20 cellular contexts compared by ENCODE assay signal in genomic region chr5:92424785-92425426, GRCh38.
DNase-seq lines count a peak whose midpoint lies in the region; ATAC-seq, FAIRE-seq and TF ChIP-seq lines count a peak whose summit lies in the region.
"Had no signal": no experiment of that assay in that cellular context is flagged by ENCODE, and none has a peak within 500 bp of the region (broad histone marks: within the 10 kb centered on the region; RNA-seq: fewer than 3 reads in every experiment).

No MANE protein-coding gene starts in this region.

- 79% methylated on average over 1 of the region's 1 CpG for WGBS in A549 (ENCODE audit: missing lambda C conversion rate)

- no peak for TF ChIP-seq CTCF in A549 (IDR thresholded peaks at IDR 0.05)

- TF ChIP-seq POLR2A in A549 (IDR thresholded peaks at IDR 0.05; ENCODE audit: low read length) = no peak

- DNase-seq in A549 (ENCODE audit: low read depth in 1 of 2, low spot score in 1 of 2) (no peak), Caki2 (ENCODE audit: low read depth) (peak; percentile 1), NCI-H69 (lab: John Stamatoyannopoulos, UW) (peak; percentile 21), DMS 273 treated with DMSO at 0.1 percent for 48 hours (lab: John Stamatoyannopoulos, UW) (no peak), MV-4-11 (lab: John Stamatoyannopoulos, UW) (no peak)
- no peak for DNase-seq in activated CD4-positive, CD25-positive, alpha-beta regulatory T cell (lab: John Stamatoyannopoulos, UW)
- DNase-seq: BE2C; CD4-positive, alpha-beta memory T cell; COR-L47; DMS79; H7; IMR-90; KBM-7 had no signal

- H3K4me3 ChIP-seq in A549 = no peak overlapping the region
- H3K4me3 ChIP-seq: GM12878, GM23338 had no signal

- H3K9me3 ChIP-seq in A549 = peaks cover 27% of the 10 kb centered on the region
- H3K9me3 ChIP-seq: BE2C had no signal

- no peak overlapping the region for H3K4me2 ChIP-seq in A549
- H3K4me2 ChIP-seq: GM23338 had no signal

- no peaks in the 10 kb centered on the region for H3K4me1 ChIP-seq in A549
- H3K4me1 ChIP-seq: BE2C had no signal

- POLR2A ChIA-PET in A549 (lab: Yijun Ruan, JAX) = no interaction called here

- in situ Hi-C loops in Caki2 (cut with HindIII; ENCODE audit: low pct_unique_long_range_greater_than_20kb, low sequenced_read_pairs) = no loop called here

- ATAC-seq in A549 (no peak), HG03354 (IDR thresholded peaks at IDR 0.05; ENCODE audit: poor library complexity, severe bottlenecking, unreplicated experiment) (peak; percentile 35), HG03196 (IDR thresholded peaks at IDR 0.05; ENCODE audit: unreplicated experiment) (no peak)
- ATAC-seq: GM12878, GM23338 had no signal

- CTCF ChIA-PET in A549 (lab: Yijun Ruan, JAX) = no interaction called here

- TF ChIP-seq EP300 in A549 (IDR thresholded peaks at IDR 0.05) = no peak

- H3K27ac ChIP-seq in A549 = no peak overlapping the region
- H3K27ac ChIP-seq: C4-2B had no signal

- no peak for TF ChIP-seq RAD21 in A549 (conservative IDR thresholded peaks at IDR 0.05 in 1 of 2, IDR thresholded peaks at IDR 0.05 in 1 of 2)

- no peak for FAIRE-seq in A549 (lab: Jason Lieb, UNC)
- FAIRE-seq: A204.1, GM12878, GM18507 had no signal

TF ChIP-seq in A549, 52 proteins besides CTCF, POLR2A, EP300 and RAD21:
- no peak for TF ChIP-seq ATOH8 (CRISPR knock-in tag; IDR thresholded peaks at IDR 0.05; ENCODE audit: low read depth)
- no peak for TF ChIP-seq FOSL2 (IDR thresholded peaks at IDR 0.05)
- TF ChIP-seq FOSL2 (CRISPR knock-in tag; IDR thresholded peaks at IDR 0.05) = peak; percentile 25; the same call in 1 of the 2 replicates

Comparison
In these comparisons a context has a peak if more than half of its experiments do, and no peak if none do; other contexts are left out.
1. DNase-seq: peak in Caki2 (single experiment) and NCI-H69 (single experiment); none in A549 (0 of 2), DMS 273 treated with DMSO at 0.1 percent for 48 hours (single experiment), activated CD4-positive, CD25-positive, alpha-beta regulatory T cell (0 of 4) and MV-4-11 (single experiment).